ENCODE assay signal across 2 cellular contexts in genomic region chr5:113039229-113039628, GRCh38.
A peak's percentile ranks its signal among the peaks of the same experiment; 100 is the strongest.
TF ChIP-seq lines count a peak whose summit lies in the region.

No MANE protein-coding gene starts in this region.

TF ChIP-seq in HepG2, 621 proteins besides CTCF, POLR2A, EP300 and RAD21:
- peak; percentile 56 for TF ChIP-seq ZBTB33 (CRISPR knock-in tag; IDR thresholded peaks at IDR 0.05)
- TF ChIP-seq ZNF121 (CRISPR knock-in tag; IDR thresholded peaks at IDR 0.05): no peak

TF ChIP-seq in K562, 482 proteins besides CTCF, POLR2A, EP300 and RAD21:
- TF ChIP-seq MTA1 (IDR thresholded peaks at IDR 0.05; ENCODE audit: borderline replicate concordance): no peak
- TF ChIP-seq ZBTB33 (CRISPR knock-in tag; IDR thresholded peaks at IDR 0.05): peak; percentile 66
